Comparison of ENCODE assay signal across 18 cellular contexts in genomic region chr19:41898235-41898634, GRCh38. TPM values are rescaled to one million over a fixed set of nuclear protein-coding genes. Genes with fewer than 3 reads are reported as not detected.
DNase-seq lines count a peak whose midpoint lies in the region; ATAC-seq, FAIRE-seq and TF ChIP-seq lines count a peak whose summit lies in the region.
"Had no signal": no experiment of that assay in that cellular context is flagged by ENCODE, and none has a peak within 500 bp of the region (broad histone marks: within the 10 kb centered on the region; RNA-seq: fewer than 3 reads in every experiment).

No MANE protein-coding gene starts in this region.

- CTCF ChIA-PET in CD8-positive, alpha-beta T cell (lab: Charles Lee) = interaction anchor here (0.6 to 10.1 kb wide), 5 partner anchors 10 to 505 kb away, joined by 3 to 44 read pairs (median 4); partner anchors contain the start of gene RPS19
- CTCF ChIA-PET in RWPE1 (lab: Yijun Ruan, JAX) (no interaction called here), K562 (lab: Yijun Ruan, JAX; ENCODE audit: low intra/inter-chr PET ratio) (no interaction called here)

- ATAC-seq in CD8-positive, alpha-beta T cell = no peak
- no peak for ATAC-seq in K562
- ATAC-seq in HG02938 (IDR thresholded peaks at IDR 0.05; ENCODE audit: unreplicated experiment) = no peak
- ATAC-seq in GM18870 (IDR thresholded peaks at IDR 0.05; ENCODE audit: unreplicated experiment) = no peak

- no peak for TF ChIP-seq RAD21 in K562 (CRISPR knock-in tag; conservative IDR thresholded peaks at IDR 0.05 in 1 of 2, IDR thresholded peaks at IDR 0.05 in 1 of 2)

- no TSS peak for BruUV-seq in K562 (replicated peaks; lab: Mats Ljungman, UMichigan)

- no peak for TF ChIP-seq CTCF in CD8-positive, alpha-beta T cell (IDR thresholded peaks at IDR 0.05)
- TF ChIP-seq CTCF in RWPE1 (conservative IDR thresholded peaks at IDR 0.05; ENCODE audit: low read depth) (no peak), K562 (IDR thresholded peaks at IDR 0.05 in 2 of 3, conservative IDR thresholded peaks at IDR 0.05 in 1 of 3; ENCODE audit: insufficient read depth in 2 of 3, low read depth in 1 of 3, low read length in 3 of 3) (no peak), neutrophil (IDR thresholded peaks at IDR 0.05) (no peak)

- TF ChIP-seq POLR2A in K562 (conservative IDR thresholded peaks at IDR 0.05) = no peak

- DNase-seq in CD8-positive, alpha-beta T cell = no peak
- DNase-seq in RWPE1 (ENCODE audit: low spot score) = no peak
- no peak for DNase-seq in K562 (ENCODE audit: extremely low read depth in 1 of 4, low spot score in 3 of 4)
- no peak for DNase-seq in cardiac septum (ENCODE audit: low spot score)
- DNase-seq: DMS153, GDM1, GOT3, MV-4-11, NCI-H187, NCI-H2107, NCI-H510A treated with DMSO at 0.1 percent for 48 hours, NCI-H82 had no signal

- H3K9me3 ChIP-seq in CD8-positive, alpha-beta T cell (ENCODE audit: low read length) = no peaks in the 10 kb centered on the region
- H3K9me3 ChIP-seq in K562 (replicated peaks; ENCODE audit: control insufficient read depth, insufficient read depth, low read depth, low read length) = no peaks in the 10 kb centered on the region
- H3K9me3 ChIP-seq in neutrophil = peaks cover 7% of the 10 kb centered on the region

- peaks cover 74% of the 10 kb centered on the region for H3K36me3 Mint-ChIP-seq in CD8-positive, alpha-beta T cell

- no peaks in the 10 kb centered on the region for H3K27me3 ChIP-seq in CD8-positive, alpha-beta T cell (ENCODE audit: insufficient read depth, low read length)
- H3K27me3 ChIP-seq in K562 (ENCODE audit: control insufficient read depth in 2 of 2, insufficient read depth in 2 of 2, low read length in 2 of 2) = no peaks in the 10 kb centered on the region
- no peaks in the 10 kb centered on the region for H3K27me3 ChIP-seq in neutrophil

- H3K9me1 ChIP-seq in K562 (ENCODE audit: control insufficient read depth, insufficient read depth, low read length) = no peaks in the 10 kb centered on the region

- peaks cover 87% of the 10 kb centered on the region for H3K4me1 ChIP-seq in CD8-positive, alpha-beta T cell (ENCODE audit: insufficient read depth, low read length)
- peaks cover 0 to 20% of the 10 kb centered on the region in 2 experiments; a peak in 2 of 5 replicates for H3K4me1 ChIP-seq in K562 (replicated peaks in 1 of 2; ENCODE audit: control insufficient read depth in 2 of 2, insufficient read depth in 2 of 2, low read length in 2 of 2)
- H3K4me1 ChIP-seq in neutrophil (ENCODE audit: control insufficient read depth in 1 of 2, insufficient read depth in 1 of 2, low read depth in 1 of 2, low read length in 1 of 2) = no peaks in the 10 kb centered on the region

- TF ChIP-seq EP300 in K562 (IDR thresholded peaks at IDR 0.05; ENCODE audit: low read length) = no peak

- no peaks in the 10 kb centered on the region for H3K9me3 Mint-ChIP-seq in CD8-positive, alpha-beta T cell

- intact Hi-C loops in CD8-positive, alpha-beta T cell (cut with DNase I, micrococcal nuclease) = no loop called here
- intact Hi-C loops in K562 (cut with micrococcal nuclease) (no loop called here), cardiac septum (cut with DNase I) (no loop called here)

- no peak overlapping the region for H3K4me3 ChIP-seq in CD8-positive, alpha-beta T cell (ENCODE audit: low read depth, low read length)
- no peak overlapping the region for H3K4me3 ChIP-seq in K562
- H3K4me3 ChIP-seq in neutrophil (ENCODE audit: low read depth in 1 of 2, low read length in 1 of 2) = no peak overlapping the region

- in situ Hi-C loops in K562 (cut with MboI) = no loop called here

- H3K4me3 Mint-ChIP-seq in CD8-positive, alpha-beta T cell = no peak overlapping the region
- H3K4me3 Mint-ChIP-seq: CD14-positive monocyte had no signal

- H3K4me1 Mint-ChIP-seq in CD8-positive, alpha-beta T cell (ENCODE audit: low read depth) = peaks cover 56% of the 10 kb centered on the region
- H3K4me1 Mint-ChIP-seq: CD14-positive monocyte had no signal

- H4K20me1 ChIP-seq in K562 (replicated peaks; ENCODE audit: control insufficient read depth, insufficient read depth, low read length) = no peaks in the 10 kb centered on the region

- POLR2A ChIA-PET in CD8-positive, alpha-beta T cell (lab: Charles Lee) = interaction anchor here (1.0 to 18.1 kb wide), 5 partner anchors 11 to 26 kb away, joined by 3 to 253 read pairs (median 9); partner anchors contain the start of genes ARHGEF1 and CD79A
- POLR2A ChIA-PET in RWPE1 (lab: Yijun Ruan, JAX; ENCODE audit: low non-redundant PET) (interaction anchor here (0.7 kb wide), 1 partner anchor 1629 kb away, joined by 3 read pairs; no protein-coding TSS in a partner anchor), K562 (lab: Yijun Ruan, JAX) (interaction anchor here (0.6 to 0.7 kb wide), 5 partner anchors 9 to 39 kb away, joined by 3 read pairs; no protein-coding TSS in a partner anchor)

- no peaks in the 10 kb centered on the region for H3K27me3 Mint-ChIP-seq in CD8-positive, alpha-beta T cell (ENCODE audit: low read depth)

- FAIRE-seq in K562 (lab: Jason Lieb, UNC) = no peak
- FAIRE-seq: GM19239 had no signal

- 93% methylated on average over 13 of the region's 15 CpGs for WGBS in K562 (ENCODE audit: insufficient coverage, low coverage, missing lambda C conversion rate)

- no peak overlapping the region for H2AFZ ChIP-seq in K562 (ENCODE audit: low read depth, low read length)

- peak overlapping the region; percentile 77 for H3K27ac Mint-ChIP-seq in CD8-positive, alpha-beta T cell

- no peaks in the 10 kb centered on the region for H3K79me2 ChIP-seq in K562 (ENCODE audit: control insufficient read depth, insufficient read depth, low read length)

- H3K36me3 ChIP-seq in CD8-positive, alpha-beta T cell (ENCODE audit: insufficient read depth, low read length) = peaks cover 78% of the 10 kb centered on the region
- H3K36me3 ChIP-seq in K562 (ENCODE audit: control insufficient read depth, insufficient read depth, low read length) (peaks cover 80% of the 10 kb centered on the region), neutrophil (peaks cover 96% of the 10 kb centered on the region)

- no peak overlapping the region for H3K27ac ChIP-seq in CD8-positive, alpha-beta T cell (ENCODE audit: low read depth, low read length)
- H3K27ac ChIP-seq in RWPE1 = peak overlapping the region; percentile 27; the same call in 1 of the 2 replicates
- no peak overlapping the region for H3K27ac ChIP-seq in K562 (ENCODE audit: extremely low read depth, low read depth, low read length)
- H3K27ac ChIP-seq in neutrophil = peak overlapping the region; percentile 25

- no peak overlapping the region for H3K4me2 ChIP-seq in K562 (ENCODE audit: insufficient read depth, low read length)

- peak overlapping the region in 1 of 2 experiments; percentile 71; a peak in 1 of 4 replicates for H3K9ac ChIP-seq in K562 (ENCODE audit: insufficient read depth in 1 of 2, low read depth in 2 of 2, low read length in 2 of 2)

RNA-seq across cellular contexts. Expression of gene ARHGEF1, which starts 15.3 kb away (rescaled TPM):
- 1,000 to 10,000 TPM; 1,125 to 1,160 TPM for total RNA-seq in CD8-positive, alpha-beta T cell
- 190 and 355 TPM in 2 replicates for total RNA-seq in K562 (2011; cell fraction: chromatin; rRNA removed; ENCODE audit: low replicate concordance)
- total RNA-seq in K562 (2011; cell fraction: nucleolus; rRNA removed) = 134 and 150 TPM in 2 replicates
- 174 and 273 TPM in 2 replicates for total RNA-seq in K562 (2011; cell fraction: nucleoplasm; rRNA removed)
- 56.7 and 79.1 TPM in 2 replicates for total RNA-seq in K562 (2014; rRNA removed)
- total RNA-seq in K562 (2014; rRNA removed; fragmentation: Illumina TruSeq; extraction: Trizol) = 8.3 and 11.2 TPM in 2 replicates
- 27.1 and 27.5 TPM in 2 replicates for total RNA-seq in K562 (2015; rRNA removed; fragmentation: Illumina TruSeq; extraction: Trizol)
- 126 and 149 TPM in 2 replicates for total RNA-seq in K562 (2021)
- 29.8 and 50.5 TPM in 2 replicates for polyA plus RNA-seq in K562 (2011; rRNA removed)
- 56.0 and 95.1 TPM in 2 replicates for polyA plus RNA-seq in K562 (2011; cell fraction: cytosol; rRNA removed)
- polyA plus RNA-seq in K562 (2011; cell fraction: nucleus; rRNA removed) = 165 and 197 TPM in 2 replicates
- polyA plus RNA-seq in K562 (2012) = 74.3 and 126 TPM in 2 replicates
- polyA plus RNA-seq in K562 (2014; fragmentation: Illumina TruSeq; extraction: Trizol) = 39.8 and 71.1 TPM in 2 replicates
- 1 to 10 TPM; 1.9 to 4.4 TPM for polyA plus RNA-seq in K562 (2014; fragmentation: Nextera tagmentation; extraction: Ambion mirVana)
- 86.0 and 112 TPM in 2 replicates for polyA plus RNA-seq in K562 (2014; rRNA removed)
- polyA minus RNA-seq in K562 (2011; rRNA and poly(A)+ RNA removed) = 15.0 and 21.2 TPM in 2 replicates
- polyA minus RNA-seq in K562 (2011; cell fraction: cytosol; rRNA and poly(A)+ RNA removed) = 48.5 and 52.9 TPM in 2 replicates
- 38.0 and 42.7 TPM in 2 replicates for polyA minus RNA-seq in K562 (2011; cell fraction: nucleus; rRNA and poly(A)+ RNA removed)
- total RNA-seq in cardiac septum = 37.9 TPM

RNA-seq across cellular contexts. Expression of gene CD79A, which starts 21.2 kb away (rescaled TPM):
- total RNA-seq in CD8-positive, alpha-beta T cell = 10 to 100 TPM; 19.5 to 19.6 TPM
- total RNA-seq in K562 (2011; cell fraction: chromatin; rRNA removed; ENCODE audit: low replicate concordance) = 0.23 TPM in 1 of 2 replicates, not detected in the other
- total RNA-seq in K562 (2011; cell fraction: nucleolus; rRNA removed) = 0.33 and 0.53 TPM in 2 replicates
- not detected in 2 replicates for total RNA-seq in K562 (2011; cell fraction: nucleoplasm; rRNA removed)
- total RNA-seq in K562 (2014; rRNA removed) (not detected in 2 replicates), K562 (2014; rRNA removed; fragmentation: Illumina TruSeq; extraction: Trizol) (not detected in 2 replicates), K562 (2015; rRNA removed; fragmentation: Illumina TruSeq; extraction: Trizol) (0.11 and 0.19 TPM in 2 replicates), K562 (2021) (0.38 and 0.42 TPM in 2 replicates), cardiac septum (not detected)
- polyA plus RNA-seq in K562 (2011; rRNA removed) (0.10 and 0.37 TPM in 2 replicates), K562 (2014; fragmentation: Illumina TruSeq; extraction: Trizol) (0.22 TPM in 1 of 2 replicates, not detected in the other), K562 (2014; fragmentation: Nextera tagmentation; extraction: Ambion mirVana) (under 1 TPM in 1 of 2 experiments, not detected in 1; 0.04 TPM), K562 (2014; rRNA removed) (0.72 TPM in 1 of 2 replicates, not detected in the other)
- polyA plus RNA-seq in K562 (2011; cell fraction: cytosol; rRNA removed) = 0.42 and 0.46 TPM in 2 replicates
- 0.17 and 0.28 TPM in 2 replicates for polyA plus RNA-seq in K562 (2011; cell fraction: nucleus; rRNA removed)
- 0.21 and 0.30 TPM in 2 replicates for polyA plus RNA-seq in K562 (2012)
- polyA minus RNA-seq in K562 (2011; rRNA and poly(A)+ RNA removed) = not detected in 2 replicates
- polyA minus RNA-seq in K562 (2011; cell fraction: cytosol; rRNA and poly(A)+ RNA removed) = not detected in 2 replicates
- polyA minus RNA-seq in K562 (2011; cell fraction: nucleus; rRNA and poly(A)+ RNA removed) = not detected in 2 replicates
- total RNA-seq: Daoy had no signal

RNA-seq across cellular contexts. Expression of gene ERFL, which starts 30.0 kb away (rescaled TPM):
- total RNA-seq in CD8-positive, alpha-beta T cell = 1 to 10 TPM; 5.4 to 6.8 TPM
- total RNA-seq in K562 (2011; cell fraction: chromatin; rRNA removed; ENCODE audit: low replicate concordance) = 0.63 and 1.7 TPM in 2 replicates
- 0.79 and 1.3 TPM in 2 replicates for total RNA-seq in K562 (2011; cell fraction: nucleolus; rRNA removed)
- total RNA-seq in K562 (2011; cell fraction: nucleoplasm; rRNA removed) = 0.73 and 1.1 TPM in 2 replicates
- total RNA-seq in K562 (2014; rRNA removed) (0.16 and 0.32 TPM in 2 replicates), K562 (2014; rRNA removed; fragmentation: Illumina TruSeq; extraction: Trizol) (0.10 TPM in 1 of 2 replicates, not detected in the other), K562 (2015; rRNA removed; fragmentation: Illumina TruSeq; extraction: Trizol) (0.11 TPM in 1 of 2 replicates, not detected in the other), K562 (2021) (0.67 and 0.75 TPM in 2 replicates), cardiac septum (not detected)
- polyA plus RNA-seq in K562 (2011; rRNA removed) (0.07 and 0.32 TPM in 2 replicates), K562 (2014; fragmentation: Illumina TruSeq; extraction: Trizol) (0.31 and 0.50 TPM in 2 replicates), K562 (2014; fragmentation: Nextera tagmentation; extraction: Ambion mirVana) (not detected), K562 (2014; rRNA removed) (0.31 and 0.33 TPM in 2 replicates)
- polyA plus RNA-seq in K562 (2011; cell fraction: cytosol; rRNA removed) = 0.22 and 0.25 TPM in 2 replicates
- 2.9 and 3.3 TPM in 2 replicates for polyA plus RNA-seq in K562 (2011; cell fraction: nucleus; rRNA removed)
- 0.76 and 0.94 TPM in 2 replicates for polyA plus RNA-seq in K562 (2012)
- polyA minus RNA-seq in K562 (2011; rRNA and poly(A)+ RNA removed) = not detected in 2 replicates
- polyA minus RNA-seq in K562 (2011; cell fraction: cytosol; rRNA and poly(A)+ RNA removed) = not detected in 2 replicates
- polyA minus RNA-seq in K562 (2011; cell fraction: nucleus; rRNA and poly(A)+ RNA removed) = 0.40 and 0.67 TPM in 2 replicates
- total RNA-seq: Daoy had no signal
- polyA plus RNA-seq: CD14-positive monocyte had no signal

RNA-seq across cellular contexts. Expression of gene RPS19, which starts 38.2 kb away (rescaled TPM):
- 1,000 to 10,000 TPM; 3,663 to 3,781 TPM for total RNA-seq in CD8-positive, alpha-beta T cell
- 206 and 366 TPM in 2 replicates for total RNA-seq in K562 (2011; cell fraction: chromatin; rRNA removed; ENCODE audit: low replicate concordance)
- total RNA-seq in K562 (2011; cell fraction: nucleolus; rRNA removed) = 541 and 557 TPM in 2 replicates
- 534 and 889 TPM in 2 replicates for total RNA-seq in K562 (2011; cell fraction: nucleoplasm; rRNA removed)
- 2,281 and 2,654 TPM in 2 replicates for total RNA-seq in K562 (2014; rRNA removed)
- 2,194 and 2,528 TPM in 2 replicates for total RNA-seq in K562 (2014; rRNA removed; fragmentation: Illumina TruSeq; extraction: Trizol)
- total RNA-seq in K562 (2015; rRNA removed; fragmentation: Illumina TruSeq; extraction: Trizol) = 2,976 and 3,114 TPM in 2 replicates
- 3,020 and 3,167 TPM in 2 replicates for total RNA-seq in K562 (2021)
- 1,964 and 2,381 TPM in 2 replicates for polyA plus RNA-seq in K562 (2011; rRNA removed)
- polyA plus RNA-seq in K562 (2011; cell fraction: cytosol; rRNA removed) = 4,557 and 6,735 TPM in 2 replicates
- polyA plus RNA-seq in K562 (2011; cell fraction: nucleus; rRNA removed) = 550 and 673 TPM in 2 replicates
- 3,411 and 3,853 TPM in 2 replicates for polyA plus RNA-seq in K562 (2012)
- 2,057 and 2,080 TPM in 2 replicates for polyA plus RNA-seq in K562 (2014; fragmentation: Illumina TruSeq; extraction: Trizol)
- 1,000 to 10,000 TPM; 3,130 to 3,408 TPM for polyA plus RNA-seq in K562 (2014; fragmentation: Nextera tagmentation; extraction: Ambion mirVana)
- polyA plus RNA-seq in K562 (2014; rRNA removed) = 1,986 and 2,747 TPM in 2 replicates
- polyA minus RNA-seq in K562 (2011; rRNA and poly(A)+ RNA removed) = 324 and 393 TPM in 2 replicates
- polyA minus RNA-seq in K562 (2011; cell fraction: cytosol; rRNA and poly(A)+ RNA removed) = 1,276 and 1,752 TPM in 2 replicates
- 176 and 348 TPM in 2 replicates for polyA minus RNA-seq in K562 (2011; cell fraction: nucleus; rRNA and poly(A)+ RNA removed)
- 548 TPM for total RNA-seq in cardiac septum

RNA-seq across cellular contexts. Expression of gene DMRTC2, which starts 53.4 kb away (rescaled TPM):
- total RNA-seq in CD8-positive, alpha-beta T cell = not detected
- not detected in 2 replicates for total RNA-seq in K562 (2011; cell fraction: chromatin; rRNA removed; ENCODE audit: low replicate concordance)
- not detected in 2 replicates for total RNA-seq in K562 (2011; cell fraction: nucleolus; rRNA removed)
- total RNA-seq in K562 (2011; cell fraction: nucleoplasm; rRNA removed) = not detected in 2 replicates
- total RNA-seq in K562 (2014; rRNA removed) = not detected in 2 replicates
- not detected in 2 replicates for total RNA-seq in K562 (2014; rRNA removed; fragmentation: Illumina TruSeq; extraction: Trizol)
- not detected in 2 replicates for total RNA-seq in K562 (2015; rRNA removed; fragmentation: Illumina TruSeq; extraction: Trizol)
- total RNA-seq in K562 (2021) = not detected in 2 replicates
- not detected in 2 replicates for polyA plus RNA-seq in K562 (2011; rRNA removed)
- polyA plus RNA-seq in K562 (2011; cell fraction: cytosol; rRNA removed) = not detected in 2 replicates
- not detected in 2 replicates for polyA plus RNA-seq in K562 (2011; cell fraction: nucleus; rRNA removed)
- 0.03 TPM in 1 of 2 replicates, not detected in the other for polyA plus RNA-seq in K562 (2012)
- polyA plus RNA-seq in K562 (2014; fragmentation: Illumina TruSeq; extraction: Trizol) = not detected in 2 replicates
- polyA plus RNA-seq in K562 (2014; fragmentation: Nextera tagmentation; extraction: Ambion mirVana) = under 1 TPM in 1 of 2 experiments, not detected in 1; 0.03 TPM
- 0.04 TPM in 1 of 2 replicates, not detected in the other for polyA plus RNA-seq in K562 (2014; rRNA removed)
- polyA minus RNA-seq in K562 (2011; rRNA and poly(A)+ RNA removed) = not detected in 2 replicates
- polyA minus RNA-seq in K562 (2011; cell fraction: cytosol; rRNA and poly(A)+ RNA removed) = not detected in 2 replicates
- polyA minus RNA-seq in K562 (2011; cell fraction: nucleus; rRNA and poly(A)+ RNA removed) = not detected in 2 replicates
- not detected for total RNA-seq in cardiac septum
- total RNA-seq: Daoy had no signal
- polyA plus RNA-seq: CD14-positive monocyte had no signal

Comparison
In these comparisons a context has a peak if more than half of its experiments do, and no peak if none do; other contexts are left out.
1. H3K27ac ChIP-seq: peak in RWPE1 (single experiment) and neutrophil (single experiment); none in CD8-positive, alpha-beta T cell (single experiment) and K562 (single experiment).
2. RNA of gene CD79A, which starts 21.2 kb away (total RNA-seq): 19.5 to 19.6 TPM in CD8-positive, alpha-beta T cell; not detected in cardiac septum (single experiment) and 0.11 to 0.53 TPM in K562; every median in the first group is over 10 times any median in the second.